ENCODE assay signal across 1 cellular context in the genomic region with DNA sequence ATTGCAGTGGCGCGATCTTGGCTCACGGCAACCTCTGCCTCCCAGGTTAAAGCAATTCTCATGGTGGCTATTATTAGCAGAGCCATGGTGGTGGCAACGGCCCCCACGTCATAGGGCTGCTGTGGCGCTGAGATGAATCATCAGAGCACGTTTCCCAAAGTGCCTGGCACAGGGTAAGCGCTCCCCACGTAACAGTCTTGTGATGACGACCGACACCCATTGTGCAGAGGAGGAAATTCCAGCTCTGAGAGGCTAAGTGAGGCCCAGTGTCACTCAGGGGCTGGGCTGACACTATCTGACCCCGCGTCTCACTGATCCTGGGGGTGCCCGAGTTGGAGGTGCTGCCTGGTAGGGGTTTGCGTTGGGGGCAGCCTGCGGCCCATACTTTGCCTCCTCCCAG.
A peak's percentile ranks its signal among the peaks of the same experiment; 100 is the strongest.
TF ChIP-seq lines count a peak whose summit lies in the region.

No MANE protein-coding gene starts in this region.

TF ChIP-seq in HepG2, 621 proteins besides CTCF, POLR2A, EP300 and RAD21:
- TF ChIP-seq KLF6 (CRISPR knock-in tag; IDR thresholded peaks at IDR 0.05) = no peak
- TF ChIP-seq CREB1 (IDR thresholded peaks at IDR 0.05) = peak; percentile 68
- no peak for TF ChIP-seq CREB1 (CRISPR knock-in tag; IDR thresholded peaks at IDR 0.05)
- TF ChIP-seq NRL (CRISPR knock-in tag; IDR thresholded peaks at IDR 0.05; ENCODE audit: borderline replicate concordance) = 0 out of 2 replicates have a peak, but pooled peaks have one; percentile 44
- no peak for TF ChIP-seq TBL1XR1 (IDR thresholded peaks at IDR 0.05; ENCODE audit: borderline replicate concordance, low read length, partially characterized antibody)
- TF ChIP-seq, protein P1, sequence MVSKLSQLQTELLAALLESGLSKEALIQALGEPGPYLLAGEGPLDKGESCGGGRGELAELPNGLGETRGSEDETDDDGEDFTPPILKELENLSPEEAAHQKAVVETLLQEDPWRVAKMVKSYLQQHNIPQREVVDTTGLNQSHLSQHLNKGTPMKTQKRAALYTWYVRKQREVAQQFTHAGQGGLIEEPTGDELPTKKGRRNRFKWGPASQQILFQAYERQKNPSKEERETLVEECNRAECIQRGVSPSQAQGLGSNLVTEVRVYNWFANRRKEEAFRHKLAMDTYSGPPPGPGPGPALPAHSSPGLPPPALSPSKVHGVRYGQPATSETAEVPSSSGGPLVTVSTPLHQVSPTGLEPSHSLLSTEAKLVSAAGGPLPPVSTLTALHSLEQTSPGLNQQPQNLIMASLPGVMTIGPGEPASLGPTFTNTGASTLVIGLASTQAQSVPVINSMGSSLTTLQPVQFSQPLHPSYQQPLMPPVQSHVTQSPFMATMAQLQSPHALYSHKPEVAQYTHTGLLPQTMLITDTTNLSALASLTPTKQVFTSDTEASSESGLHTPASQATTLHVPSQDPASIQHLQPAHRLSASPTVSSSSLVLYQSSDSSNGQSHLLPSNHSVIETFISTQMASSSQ (IDR thresholded peaks at IDR 0.05; ENCODE audit: low read depth) = no peak
- TF ChIP-seq, protein P1 (CRISPR knock-in tag; IDR thresholded peaks at IDR 0.05; ENCODE audit: borderline replicate concordance) = 0 out of 2 replicates have a peak, but pooled peaks have one; percentile 36
